8 cellular contexts compared by ENCODE assay signal in the genomic region with DNA sequence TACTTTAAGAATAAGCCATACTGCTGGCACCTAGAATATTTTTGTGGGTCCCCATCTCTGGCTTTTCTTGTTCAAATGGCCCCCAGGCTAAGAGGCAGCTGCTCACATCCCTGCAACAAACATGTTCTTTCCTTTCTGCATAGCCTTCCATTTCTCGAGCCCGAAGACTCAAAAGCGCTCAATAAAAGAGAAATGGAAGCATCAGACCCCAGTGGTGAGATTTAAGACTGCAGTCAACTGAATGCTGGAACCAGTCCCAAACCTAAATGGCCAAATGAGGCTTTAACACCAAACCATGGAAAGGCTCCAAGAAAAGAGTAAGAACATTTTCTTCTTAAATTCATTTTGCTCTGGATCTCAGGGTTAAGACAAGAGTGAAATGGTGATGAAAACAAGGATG.
DNase-seq lines count a peak whose midpoint lies in the region; ATAC-seq, FAIRE-seq and TF ChIP-seq lines count a peak whose summit lies in the region.

No MANE protein-coding gene starts in this region.

- H3K4me3 ChIP-seq in Caco-2 (ENCODE audit: low read depth, low read length), result no peak overlapping the region
- no peak overlapping the region for H3K4me3 ChIP-seq in astrocyte of the spinal cord (ENCODE audit: low read depth, low read length)

- intact Hi-C loops in Caco-2 (cut with micrococcal nuclease; ENCODE audit: unreplicated experiment), result no loop called here

- no peaks in the 10 kb centered on the region for H3K4me1 ChIP-seq in Caco-2

- DNase-seq in Caco-2, result no peak
- DNase-seq in HCEC 1CT, result peak; percentile 28
- DNase-seq in astrocyte of the spinal cord (ENCODE audit: low read depth, low spot score), result peak; percentile 81
- DNase-seq in midbrain (lab: John Stamatoyannopoulos, UW), result peak; percentile 34
- DNase-seq in H54 (ENCODE audit: insufficient read length, low spot score), result no peak
- DNase-seq in NCI-H2227 (lab: John Stamatoyannopoulos, UW; ENCODE audit: unreplicated experiment), result no peak

- TF ChIP-seq POLR2A in H54 (IDR thresholded peaks at IDR 0.05; ENCODE audit: low read depth, low read length), result no peak

- no peak overlapping the region for H3K4me3 Mint-ChIP-seq in Caco-2 (ENCODE audit: unreplicated experiment)

- peak; percentile 23 to 40 for TF ChIP-seq CTCF in Caco-2 (IDR thresholded peaks at IDR 0.05; ENCODE audit: insufficient read depth in 1 of 2, low read depth in 1 of 2, low read length in 1 of 2, severe bottlenecking in 1 of 2, unreplicated experiment in 1 of 2)
- peak; percentile 54 for TF ChIP-seq CTCF in astrocyte of the spinal cord (IDR thresholded peaks at IDR 0.05; ENCODE audit: low read depth, low read length)

- H3K27me3 ChIP-seq in Caco-2 (replicated peaks; ENCODE audit: control insufficient read depth, insufficient read depth, low read length), result no peaks in the 10 kb centered on the region

- ATAC-seq in HG03354 (IDR thresholded peaks at IDR 0.05; ENCODE audit: poor library complexity, severe bottlenecking, unreplicated experiment) (no peak), HG02970 (IDR thresholded peaks at IDR 0.05; ENCODE audit: low FRiP score, unreplicated experiment) (no peak)

- no peaks in the 10 kb centered on the region for H3K9me3 ChIP-seq in Caco-2

- CTCF ChIA-PET in Caco-2 (lab: Charles Lee), result no interaction called here

- H3K36me3 Mint-ChIP-seq in Caco-2 (ENCODE audit: insufficient read depth, unreplicated experiment), result no peaks in the 10 kb centered on the region

- H3K4me1 Mint-ChIP-seq in Caco-2 (ENCODE audit: low read depth, unreplicated experiment), result no peaks in the 10 kb centered on the region

- FAIRE-seq in H54 (lab: Jason Lieb, UNC), result no peak

- H3K27me3 Mint-ChIP-seq in Caco-2 (ENCODE audit: insufficient read depth, unreplicated experiment), result peaks cover 5% of the 10 kb centered on the region

- H3K36me3 ChIP-seq in Caco-2 (ENCODE audit: control insufficient read depth, insufficient read depth, low read length), result no peaks in the 10 kb centered on the region

- POLR2A ChIA-PET in Caco-2 (lab: Charles Lee), result no interaction called here

- BruUV-seq in Caco-2 (replicated peaks; lab: Mats Ljungman, UMichigan), result no TSS peak

- in situ Hi-C loops in astrocyte of the spinal cord (cut with HindIII; ENCODE audit: low sequenced_read_pairs), result no loop called here

- H3K9me3 Mint-ChIP-seq in Caco-2 (ENCODE audit: unreplicated experiment), result no peaks in the 10 kb centered on the region

- H3K27ac Mint-ChIP-seq in Caco-2 (ENCODE audit: unreplicated experiment), result no peak overlapping the region

Comparison
In these comparisons a context has a peak if more than half of its experiments do, and no peak if none do; other contexts are left out.
1. DNase-seq: peak in HCEC 1CT (single experiment), astrocyte of the spinal cord (single experiment) and midbrain (single experiment); none in Caco-2 (0 of 2), H54 (single experiment) and NCI-H2227 (single experiment).